8 cellular contexts compared by ENCODE assay signal in the genomic region with DNA sequence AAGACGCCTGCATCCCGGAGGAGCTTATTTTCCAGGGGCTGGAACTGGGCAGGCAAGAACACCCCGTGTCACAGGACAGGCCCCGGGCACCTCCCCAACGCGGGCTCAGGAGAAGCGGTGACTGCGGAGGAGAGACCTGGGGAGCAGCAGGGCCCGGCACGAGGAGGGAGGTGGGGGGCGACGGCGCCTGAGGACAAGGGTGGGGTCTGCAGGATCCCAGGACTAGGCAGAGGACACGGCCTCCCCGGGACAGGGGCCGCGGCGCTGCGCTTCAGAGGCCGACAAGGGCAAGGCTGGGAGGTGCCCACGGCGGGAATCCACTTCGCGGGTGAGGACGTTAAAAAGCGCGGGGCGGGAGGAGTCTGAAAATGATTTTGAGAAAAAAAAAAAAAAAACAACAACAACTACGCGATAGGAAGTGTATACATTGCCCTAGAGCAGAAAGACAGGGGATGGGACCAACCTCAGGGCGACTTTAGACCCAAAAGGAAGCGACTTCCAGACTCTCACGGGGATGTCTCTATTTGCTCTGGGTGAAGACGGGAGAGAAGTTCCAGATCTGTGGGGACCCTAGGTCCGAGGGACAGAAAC. TPM values are rescaled to one million over a fixed set of nuclear protein-coding genes. Genes with fewer than 3 reads are reported as not detected.
DNase-seq lines count a peak whose midpoint lies in the region; ATAC-seq and TF ChIP-seq lines count a peak whose summit lies in the region.

No MANE protein-coding gene starts in this region.

- peak; percentile 43 for ATAC-seq in GM21723 (IDR thresholded peaks at IDR 0.05; ENCODE audit: unreplicated experiment)
- ATAC-seq in upper lobe of right lung = peak; percentile 48
- ATAC-seq in HG03139 (IDR thresholded peaks at IDR 0.05; ENCODE audit: unreplicated experiment) = no peak

- peak overlapping the region; percentile 97 for H3K27ac Mint-ChIP-seq in activated T-helper 1 cell treated with anti-CD3 and anti-CD28 coated beads, Interleukin-12 subunit alpha, Interleukin-12 subunit beta, Interleukin-2, Interleukin-4 antibody, amounts not matched to agents 30 ng/mL and 10 ng/mL and 1 ng/mL, durations not matched to agents 14 hours and 24 hours and 36 hours

- H3K4me3 ChIP-seq in fibroblast of villous mesenchyme (ENCODE audit: low read depth, low read length) = peak overlapping the region; percentile 82
- H3K4me3 ChIP-seq in neutrophil (ENCODE audit: low read depth in 1 of 2, low read length in 1 of 2) = peak overlapping the region; percentile 64 to 74
- H3K4me3 ChIP-seq in upper lobe of right lung = peak overlapping the region; percentile 85

- H3K27me3 ChIP-seq in neutrophil (no peaks in the 10 kb centered on the region), upper lobe of right lung (no peaks in the 10 kb centered on the region)

- H3K9me3 ChIP-seq in neutrophil (no peaks in the 10 kb centered on the region), upper lobe of right lung (no peaks in the 10 kb centered on the region)

- H3K36me3 Mint-ChIP-seq in activated T-helper 1 cell treated with anti-CD3 and anti-CD28 coated beads, Interleukin-12 subunit alpha, Interleukin-12 subunit beta, Interleukin-2, Interleukin-4 antibody, amounts not matched to agents 30 ng/mL and 10 ng/mL and 1 ng/mL, durations not matched to agents 14 hours and 24 hours and 36 hours (ENCODE audit: low read depth) = peaks cover 17% of the 10 kb centered on the region

- H3K4me1 Mint-ChIP-seq in activated T-helper 1 cell treated with anti-CD3 and anti-CD28 coated beads, Interleukin-12 subunit alpha, Interleukin-12 subunit beta, Interleukin-2, Interleukin-4 antibody, amounts not matched to agents 30 ng/mL and 10 ng/mL and 1 ng/mL, durations not matched to agents 14 hours and 24 hours and 36 hours (ENCODE audit: low read depth) = peaks cover 33% of the 10 kb centered on the region

- peaks cover 7% of the 10 kb centered on the region for H3K9me3 Mint-ChIP-seq in activated T-helper 1 cell treated with anti-CD3 and anti-CD28 coated beads, Interleukin-12 subunit alpha, Interleukin-12 subunit beta, Interleukin-2, Interleukin-4 antibody, amounts not matched to agents 30 ng/mL and 10 ng/mL and 1 ng/mL, durations not matched to agents 14 hours and 24 hours and 36 hours

- H3K27ac ChIP-seq in neutrophil (peak overlapping the region; percentile 76), upper lobe of right lung (peak overlapping the region; percentile 93)

- intact Hi-C loops in activated T-helper 1 cell treated with anti-CD3 and anti-CD28 coated beads, Interleukin-12 subunit alpha, Interleukin-12 subunit beta, Interleukin-2, Interleukin-4 antibody, amounts not matched to agents 30 ng/mL and 10 ng/mL and 1 ng/mL, durations not matched to agents 14 hours and 24 hours and 36 hours (cut with micrococcal nuclease) = loop anchor here (1.0 to 5.0 kb wide), 9 partner anchors 45 to 763 kb away; a partner anchor contains a TSS
- intact Hi-C loops in upper lobe of right lung (cut with DNase I) = no loop called here

- H3K36me3 ChIP-seq in neutrophil (no peaks in the 10 kb centered on the region), upper lobe of right lung (no peaks in the 10 kb centered on the region)

- DNase-seq in COLO668 (lab: John Stamatoyannopoulos, UW; ENCODE audit: unreplicated experiment) = peak; percentile 43
- peak; percentile 57 for DNase-seq in NCI-H146 (lab: John Stamatoyannopoulos, UW)
- peak; percentile 34 for DNase-seq in activated T-helper 1 cell treated with anti-CD3 and anti-CD28 coated beads, Interleukin-12 subunit alpha, Interleukin-12 subunit beta, Interleukin-2, Interleukin-4 antibody, amounts not matched to agents 30 ng/mL and 10 ng/mL and 1 ng/mL, durations not matched to agents 14 hours and 24 hours and 36 hours (ENCODE audit: low spot score)
- DNase-seq in fibroblast of villous mesenchyme (ENCODE audit: low read depth) = no peak
- peak; percentile 73 for DNase-seq in upper lobe of right lung

- H3K4me1 ChIP-seq in neutrophil (ENCODE audit: control insufficient read depth in 1 of 2, insufficient read depth in 1 of 2, low read depth in 1 of 2, low read length in 1 of 2) (peaks cover 12 to 32% of the 10 kb centered on the region in 2 experiments), upper lobe of right lung (peaks cover 7% of the 10 kb centered on the region)

- TF ChIP-seq CTCF in fibroblast of villous mesenchyme (IDR thresholded peaks at IDR 0.05; ENCODE audit: insufficient read depth, low read depth, low read length) (no peak), neutrophil (IDR thresholded peaks at IDR 0.05) (no peak), upper lobe of right lung (IDR thresholded peaks at IDR 0.05) (no peak)

- no peaks in the 10 kb centered on the region for H3K27me3 Mint-ChIP-seq in activated T-helper 1 cell treated with anti-CD3 and anti-CD28 coated beads, Interleukin-12 subunit alpha, Interleukin-12 subunit beta, Interleukin-2, Interleukin-4 antibody, amounts not matched to agents 30 ng/mL and 10 ng/mL and 1 ng/mL, durations not matched to agents 14 hours and 24 hours and 36 hours (ENCODE audit: insufficient read depth)

- peak overlapping the region; percentile 94 for H3K4me3 Mint-ChIP-seq in activated T-helper 1 cell treated with anti-CD3 and anti-CD28 coated beads, Interleukin-12 subunit alpha, Interleukin-12 subunit beta, Interleukin-2, Interleukin-4 antibody, amounts not matched to agents 30 ng/mL and 10 ng/mL and 1 ng/mL, durations not matched to agents 14 hours and 24 hours and 36 hours

RNA-seq across cellular contexts. Expression of a gene that starts 44.9 kb away (rescaled TPM):
- 17.0 and 21.0 TPM in 2 replicates for total RNA-seq in activated T-helper 1 cell treated with anti-CD3 and anti-CD28 coated beads, Interleukin-12 subunit alpha, Interleukin-12 subunit beta, Interleukin-2, Interleukin-4 antibody, amounts not matched to agents 30 ng/mL and 10 ng/mL and 1 ng/mL, durations not matched to agents 14 hours and 24 hours and 36 hours
- total RNA-seq in fibroblast of villous mesenchyme (10.0 and 13.4 TPM in 2 replicates), upper lobe of right lung (23.2 TPM)

RNA-seq across cellular contexts. Expression of a gene that starts 51.7 kb away (rescaled TPM):
- total RNA-seq in activated T-helper 1 cell treated with anti-CD3 and anti-CD28 coated beads, Interleukin-12 subunit alpha, Interleukin-12 subunit beta, Interleukin-2, Interleukin-4 antibody, amounts not matched to agents 30 ng/mL and 10 ng/mL and 1 ng/mL, durations not matched to agents 14 hours and 24 hours and 36 hours = 23.5 and 25.8 TPM in 2 replicates
- 39.3 and 47.1 TPM in 2 replicates for total RNA-seq in fibroblast of villous mesenchyme
- 43.7 TPM for total RNA-seq in upper lobe of right lung
